Comparison of ENCODE assay signal across 1 cellular context in the genomic region with DNA sequence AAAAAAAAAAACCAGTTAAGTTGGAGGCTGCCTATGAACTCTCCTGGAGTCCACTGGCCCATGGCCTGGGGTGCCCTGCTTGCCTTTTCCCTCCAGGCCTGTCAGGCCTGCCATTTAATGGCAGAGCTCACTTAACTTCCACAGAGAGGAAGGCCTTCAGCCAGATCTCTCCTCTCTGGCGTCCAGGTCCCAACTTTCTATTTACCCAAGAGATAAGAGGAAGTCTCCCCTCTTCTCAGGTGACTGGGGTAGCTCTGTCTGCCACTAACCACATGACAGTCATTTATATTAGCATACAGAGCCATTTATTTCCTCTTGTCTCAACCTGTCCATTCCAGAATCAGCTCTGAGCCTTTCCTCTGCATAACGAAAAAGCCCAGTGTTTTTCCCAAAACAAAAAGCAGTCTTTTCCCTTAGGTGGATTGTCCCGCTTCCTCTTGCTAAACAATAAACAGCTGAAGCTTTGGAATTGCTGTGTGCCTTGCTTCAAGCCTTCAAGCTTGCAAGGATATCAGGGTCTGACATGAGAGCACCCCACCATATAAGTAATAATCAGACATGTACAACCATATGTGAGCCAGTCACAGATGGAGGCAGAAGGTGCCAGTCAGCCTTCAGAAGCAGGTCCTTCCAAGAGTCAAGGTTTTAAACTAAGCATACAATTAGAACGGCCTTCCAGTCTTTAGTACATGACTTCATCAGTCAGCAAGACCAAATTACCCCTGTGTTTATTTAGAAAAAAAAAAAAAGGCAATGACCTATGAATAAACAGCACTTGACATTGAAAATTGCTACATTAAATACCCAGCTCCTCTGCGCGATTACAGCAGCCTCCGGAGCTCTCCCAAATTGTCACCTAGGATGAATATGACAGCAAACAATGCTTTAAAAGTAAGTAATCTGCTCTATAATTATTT.
TF ChIP-seq lines count a peak whose summit lies in the region.

No MANE protein-coding gene starts in this region.

TF ChIP-seq in IMR-90, 13 proteins besides CTCF, POLR2A, EP300 and RAD21:
- TF ChIP-seq NFE2L2 (IDR thresholded peaks at IDR 0.05; ENCODE audit: low read depth, low read length) (no peak), RCOR1 (IDR thresholded peaks at IDR 0.05; ENCODE audit: insufficient replicate concordance, low read length) (no peak), BHLHE40 (IDR thresholded peaks at IDR 0.05; ENCODE audit: low read depth, low read length) (no peak), CEBPB (IDR thresholded peaks at IDR 0.05; ENCODE audit: low read depth, low read length) (no peak), SMC3 (IDR thresholded peaks at IDR 0.05; ENCODE audit: low read depth, low read length) (no peak), MXI1 (IDR thresholded peaks at IDR 0.05; ENCODE audit: borderline replicate concordance, low read depth, low read length) (no peak), MAFK (IDR thresholded peaks at IDR 0.05; ENCODE audit: low read depth, low read length) (no peak), RFX5 (IDR thresholded peaks at IDR 0.05; ENCODE audit: low read depth, low read length) (no peak), FOS (IDR thresholded peaks at IDR 0.05; ENCODE audit: low read depth, low read length) (no peak), CHD1 (IDR thresholded peaks at IDR 0.05; ENCODE audit: low read depth, low read length) (no peak), MAZ (IDR thresholded peaks at IDR 0.05; ENCODE audit: borderline replicate concordance, low read depth, low read length) (no peak)
- TF ChIP-seq, protein P1, sequence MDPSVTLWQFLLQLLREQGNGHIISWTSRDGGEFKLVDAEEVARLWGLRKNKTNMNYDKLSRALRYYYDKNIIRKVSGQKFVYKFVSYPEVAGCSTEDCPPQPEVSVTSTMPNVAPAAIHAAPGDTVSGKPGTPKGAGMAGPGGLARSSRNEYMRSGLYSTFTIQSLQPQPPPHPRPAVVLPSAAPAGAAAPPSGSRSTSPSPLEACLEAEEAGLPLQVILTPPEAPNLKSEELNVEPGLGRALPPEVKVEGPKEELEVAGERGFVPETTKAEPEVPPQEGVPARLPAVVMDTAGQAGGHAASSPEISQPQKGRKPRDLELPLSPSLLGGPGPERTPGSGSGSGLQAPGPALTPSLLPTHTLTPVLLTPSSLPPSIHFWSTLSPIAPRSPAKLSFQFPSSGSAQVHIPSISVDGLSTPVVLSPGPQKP (IDR thresholded peaks at IDR 0.05; ENCODE audit: borderline replicate concordance, low read depth, low read length): no peak
- TF ChIP-seq, protein P2, sequence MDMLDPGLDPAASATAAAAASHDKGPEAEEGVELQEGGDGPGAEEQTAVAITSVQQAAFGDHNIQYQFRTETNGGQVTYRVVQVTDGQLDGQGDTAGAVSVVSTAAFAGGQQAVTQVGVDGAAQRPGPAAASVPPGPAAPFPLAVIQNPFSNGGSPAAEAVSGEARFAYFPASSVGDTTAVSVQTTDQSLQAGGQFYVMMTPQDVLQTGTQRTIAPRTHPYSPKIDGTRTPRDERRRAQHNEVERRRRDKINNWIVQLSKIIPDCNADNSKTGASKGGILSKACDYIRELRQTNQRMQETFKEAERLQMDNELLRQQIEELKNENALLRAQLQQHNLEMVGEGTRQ (IDR thresholded peaks at IDR 0.05; ENCODE audit: low read depth, low read length): no peak
